In the genomic region with DNA sequence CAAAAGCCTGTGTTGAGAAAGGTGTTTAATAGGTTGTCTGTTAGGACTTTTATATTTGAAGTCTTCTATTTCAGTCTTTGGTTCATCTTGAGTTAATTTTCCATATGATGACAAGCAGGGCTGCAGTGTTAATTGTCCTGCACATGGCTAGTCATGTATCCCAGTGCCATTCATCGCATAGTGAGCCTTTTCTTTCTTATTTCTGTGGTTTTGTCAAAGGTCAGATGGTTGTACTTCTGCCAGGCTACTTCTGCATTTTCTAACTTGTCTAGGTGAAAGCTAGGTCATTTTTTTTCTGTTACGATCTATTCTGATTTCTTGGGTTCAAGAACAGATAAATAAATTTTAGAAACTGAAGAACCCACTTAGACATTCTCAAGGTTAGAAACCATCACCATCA, we compare ENCODE assay signal across 7 cellular contexts. TPM values are rescaled to one million over a fixed set of nuclear protein-coding genes. Genes with fewer than 3 reads are reported as not detected.
"Had no signal": no experiment of that assay in that cellular context is flagged by ENCODE, and none has a peak within 500 bp of the region (broad histone marks: within the 10 kb centered on the region; RNA-seq: fewer than 3 reads in every experiment).

No MANE protein-coding gene starts in this region.

RNA-seq across cellular contexts. Expression of a gene that starts 5.7 kb away (rescaled TPM):
- total RNA-seq: GM23248, GM23338, H1, H4, H7, H9, HFFc6 had no signal
